In the genomic region with DNA sequence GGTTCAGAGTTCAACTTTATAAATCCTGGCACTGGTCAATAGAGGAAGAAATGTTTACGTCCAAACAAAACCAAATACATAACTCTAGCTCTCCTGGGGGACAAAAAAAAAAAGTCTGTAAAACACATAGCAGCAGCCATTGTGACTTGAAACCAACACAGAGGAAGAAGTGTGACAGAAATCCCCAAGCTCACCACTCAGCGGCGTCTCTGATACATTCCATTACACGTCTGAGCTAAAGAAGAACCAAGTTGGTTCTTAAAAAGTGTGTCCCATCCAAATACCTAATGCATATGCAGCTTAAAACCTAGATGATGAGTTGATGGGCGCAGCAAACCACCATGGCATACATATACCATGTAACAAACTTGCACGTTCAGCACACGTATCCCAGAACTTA, we compare ENCODE assay signal across 1 cellular context.
TF ChIP-seq lines count a peak whose summit lies in the region.

No MANE protein-coding gene starts in this region.

TF ChIP-seq in GM12878, 131 proteins besides CTCF, POLR2A, EP300 and RAD21 (continued from another document):
- TF ChIP-seq MYC (IDR thresholded peaks at IDR 0.05; ENCODE audit: insufficient read depth, insufficient read length, insufficient replicate concordance, low read length, severe bottlenecking) (no peak), MTA3 (IDR thresholded peaks at IDR 0.05; ENCODE audit: borderline replicate concordance, low read length) (no peak), CREM (IDR thresholded peaks at IDR 0.05; ENCODE audit: low read depth) (no peak), SMC3 (IDR thresholded peaks at IDR 0.05; ENCODE audit: borderline replicate concordance, low read length) (peak; percentile 5; the same call in 1 of the 2 replicates), MEF2A (IDR thresholded peaks at IDR 0.05; ENCODE audit: insufficient read depth, low read depth, low read length) (no peak)
- TF ChIP-seq, protein P1, sequence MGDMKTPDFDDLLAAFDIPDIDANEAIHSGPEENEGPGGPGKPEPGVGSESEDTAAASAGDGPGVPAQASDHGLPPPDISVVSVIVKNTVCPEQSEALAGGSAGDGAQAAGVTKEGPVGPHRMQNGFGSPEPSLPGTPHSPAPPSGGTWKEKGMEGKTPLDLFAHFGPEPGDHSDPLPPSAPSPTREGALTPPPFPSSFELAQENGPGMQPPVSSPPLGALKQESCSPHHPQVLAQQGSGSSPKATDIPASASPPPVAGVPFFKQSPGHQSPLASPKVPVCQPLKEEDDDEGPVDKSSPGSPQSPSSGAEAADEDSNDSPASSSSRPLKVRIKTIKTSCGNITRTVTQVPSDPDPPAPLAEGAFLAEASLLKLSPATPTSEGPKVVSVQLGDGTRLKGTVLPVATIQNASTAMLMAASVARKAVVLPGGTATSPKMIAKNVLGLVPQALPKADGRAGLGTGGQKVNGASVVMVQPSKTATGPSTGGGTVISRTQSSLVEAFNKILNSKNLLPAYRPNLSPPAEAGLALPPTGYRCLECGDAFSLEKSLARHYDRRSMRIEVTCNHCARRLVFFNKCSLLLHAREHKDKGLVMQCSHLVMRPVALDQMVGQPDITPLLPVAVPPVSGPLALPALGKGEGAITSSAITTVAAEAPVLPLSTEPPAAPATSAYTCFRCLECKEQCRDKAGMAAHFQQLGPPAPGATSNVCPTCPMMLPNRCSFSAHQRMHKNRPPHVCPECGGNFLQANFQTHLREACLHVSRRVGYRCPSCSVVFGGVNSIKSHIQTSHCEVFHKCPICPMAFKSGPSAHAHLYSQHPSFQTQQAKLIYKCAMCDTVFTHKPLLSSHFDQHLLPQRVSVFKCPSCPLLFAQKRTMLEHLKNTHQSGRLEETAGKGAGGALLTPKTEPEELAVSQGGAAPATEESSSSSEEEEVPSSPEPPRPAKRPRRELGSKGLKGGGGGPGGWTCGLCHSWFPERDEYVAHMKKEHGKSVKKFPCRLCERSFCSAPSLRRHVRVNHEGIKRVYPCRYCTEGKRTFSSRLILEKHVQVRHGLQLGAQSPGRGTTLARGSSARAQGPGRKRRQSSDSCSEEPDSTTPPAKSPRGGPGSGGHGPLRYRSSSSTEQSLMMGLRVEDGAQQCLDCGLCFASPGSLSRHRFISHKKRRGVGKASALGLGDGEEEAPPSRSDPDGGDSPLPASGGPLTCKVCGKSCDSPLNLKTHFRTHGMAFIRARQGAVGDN (IDR thresholded peaks at IDR 0.05) = no peak
- TF ChIP-seq, protein P2, sequence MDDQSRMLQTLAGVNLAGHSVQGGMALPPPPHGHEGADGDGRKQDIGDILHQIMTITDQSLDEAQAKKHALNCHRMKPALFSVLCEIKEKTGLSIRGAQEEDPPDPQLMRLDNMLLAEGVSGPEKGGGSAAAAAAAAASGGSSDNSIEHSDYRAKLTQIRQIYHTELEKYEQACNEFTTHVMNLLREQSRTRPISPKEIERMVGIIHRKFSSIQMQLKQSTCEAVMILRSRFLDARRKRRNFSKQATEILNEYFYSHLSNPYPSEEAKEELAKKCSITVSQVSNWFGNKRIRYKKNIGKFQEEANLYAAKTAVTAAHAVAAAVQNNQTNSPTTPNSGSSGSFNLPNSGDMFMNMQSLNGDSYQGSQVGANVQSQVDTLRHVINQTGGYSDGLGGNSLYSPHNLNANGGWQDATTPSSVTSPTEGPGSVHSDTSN (IDR thresholded peaks at IDR 0.05; ENCODE audit: insufficient replicate concordance, low read depth, low read length) = no peak
- TF ChIP-seq, protein P3, sequence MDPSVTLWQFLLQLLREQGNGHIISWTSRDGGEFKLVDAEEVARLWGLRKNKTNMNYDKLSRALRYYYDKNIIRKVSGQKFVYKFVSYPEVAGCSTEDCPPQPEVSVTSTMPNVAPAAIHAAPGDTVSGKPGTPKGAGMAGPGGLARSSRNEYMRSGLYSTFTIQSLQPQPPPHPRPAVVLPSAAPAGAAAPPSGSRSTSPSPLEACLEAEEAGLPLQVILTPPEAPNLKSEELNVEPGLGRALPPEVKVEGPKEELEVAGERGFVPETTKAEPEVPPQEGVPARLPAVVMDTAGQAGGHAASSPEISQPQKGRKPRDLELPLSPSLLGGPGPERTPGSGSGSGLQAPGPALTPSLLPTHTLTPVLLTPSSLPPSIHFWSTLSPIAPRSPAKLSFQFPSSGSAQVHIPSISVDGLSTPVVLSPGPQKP (IDR thresholded peaks at IDR 0.05; ENCODE audit: low read depth, low read length) = no peak
